Comparison of ENCODE assay signal across 21 cellular contexts in the genomic region with DNA sequence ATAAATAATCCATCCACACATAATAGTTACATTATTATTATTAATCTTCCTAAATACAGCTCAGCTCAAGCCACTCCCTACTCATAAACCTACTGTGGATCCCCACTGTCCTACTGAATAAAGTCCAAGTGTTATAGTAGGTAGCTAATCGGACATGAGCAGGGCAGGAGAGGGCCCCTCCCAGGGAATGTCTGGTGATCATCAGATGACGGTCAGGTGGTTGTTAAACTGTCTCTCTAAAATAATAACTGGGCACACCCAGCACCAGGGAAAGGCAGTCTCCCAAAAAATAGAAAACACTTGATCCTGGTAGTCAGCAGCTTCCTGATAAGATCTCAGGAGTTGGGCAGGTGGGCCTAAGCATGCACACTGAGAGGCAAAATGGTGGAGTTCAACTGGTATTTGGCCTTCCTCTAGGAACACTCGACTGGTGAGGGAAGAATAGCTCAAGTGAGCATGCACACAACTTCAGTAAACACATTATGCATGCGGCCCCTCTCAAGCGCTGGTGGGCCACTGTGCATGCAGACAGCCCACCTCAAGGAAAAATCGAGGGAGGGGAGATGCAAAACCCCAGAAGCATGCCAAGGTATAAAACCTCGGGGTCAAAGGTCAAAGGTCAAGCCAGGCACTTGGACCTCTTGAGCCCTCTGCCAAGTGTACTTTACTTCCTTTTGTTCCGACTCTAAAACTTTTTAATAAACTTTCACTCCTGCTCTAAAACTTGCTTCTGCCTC.
DNase-seq lines count a peak whose midpoint lies in the region; ATAC-seq, FAIRE-seq and TF ChIP-seq lines count a peak whose summit lies in the region.
"Had no signal": no experiment of that assay in that cellular context is flagged by ENCODE, and none has a peak within 500 bp of the region (broad histone marks: within the 10 kb centered on the region; RNA-seq: fewer than 3 reads in every experiment).

No MANE protein-coding gene starts in this region.

- no peak for TF ChIP-seq RAD21 in HepG2 (CRISPR knock-in tag; IDR thresholded peaks at IDR 0.05)

- no peak for FAIRE-seq in HepG2 (lab: Jason Lieb, UNC)
- FAIRE-seq: G401.6, GM19239 had no signal

- H3K4me3 ChIP-seq in HepG2 (replicated peaks in 1 of 3; ENCODE audit: insufficient read depth in 1 of 3, low read depth in 2 of 3, low read length in 3 of 3) (no peak overlapping the region), right lobe of liver (no peak overlapping the region), aorta (ENCODE audit: low read length in 2 of 2) (no peak overlapping the region)
- H3K4me3 ChIP-seq: GM23248 had no signal

- no peak overlapping the region for H2AFZ ChIP-seq in HepG2 (ENCODE audit: low read length)

- peaks cover 2 to 33% of the 10 kb centered on the region in 2 experiments for H3K27me3 ChIP-seq in HepG2 (ENCODE audit: control insufficient read depth in 1 of 2, insufficient read depth in 2 of 2, low read length in 2 of 2)
- H3K27me3 ChIP-seq in right lobe of liver, result no peaks in the 10 kb centered on the region
- H3K27me3 ChIP-seq in aorta (ENCODE audit: control insufficient read depth in 1 of 2, insufficient read depth in 2 of 2, low read length in 1 of 2), result no peaks in the 10 kb centered on the region

- no peak for TF ChIP-seq EP300 in HepG2 (IDR thresholded peaks at IDR 0.05; ENCODE audit: low read depth in 2 of 2, low read length in 2 of 2)
- TF ChIP-seq EP300 in HepG2 (CRISPR knock-in tag; IDR thresholded peaks at IDR 0.05; ENCODE audit: borderline replicate concordance), result no peak

- no peaks in the 10 kb centered on the region for H4K20me1 ChIP-seq in HepG2 (ENCODE audit: insufficient read depth, low read length)

- H3K4me2 ChIP-seq in HepG2 (ENCODE audit: low read depth, low read length), result no peak overlapping the region

- peak overlapping the region; percentile 11 for H3K27ac Mint-ChIP-seq in progenitor cell of endocrine pancreas
- H3K27ac Mint-ChIP-seq: activated T-helper 17 cell treated with anti-CD3 and anti-CD28 coated beads, Interleukin-2, amount 50 U/mL, for 72 hours; CD8-positive, alpha-beta T cell had no signal

- ATAC-seq in HepG2 (no peak), right lobe of liver (no peak), aorta (ENCODE audit: low FRiP score) (no peak), GM21367 (IDR thresholded peaks at IDR 0.05; ENCODE audit: unreplicated experiment) (no peak)
- ATAC-seq: activated T-helper 17 cell treated with anti-CD3 and anti-CD28 coated beads, Interleukin-2, amount 50 U/mL, for 72 hours; CD8-positive, alpha-beta T cell had no signal

- peaks cover 4% of the 10 kb centered on the region for H3K27me3 Mint-ChIP-seq in progenitor cell of endocrine pancreas
- H3K27me3 Mint-ChIP-seq: activated T-helper 17 cell treated with anti-CD3 and anti-CD28 coated beads, Interleukin-2, amount 50 U/mL, for 72 hours had no signal

- no peaks in the 10 kb centered on the region for H3K79me2 ChIP-seq in HepG2 (ENCODE audit: insufficient read depth, low read length)

- intact Hi-C loops in HepG2 (cut with micrococcal nuclease; ENCODE audit: unreplicated experiment), result no loop called here
- intact Hi-C loops in right lobe of liver (cut with DNase I), result no loop called here
- intact Hi-C loops in aorta (cut with DNase I), result no loop called here

- no peak overlapping the region for H3K27ac ChIP-seq in HepG2 (ENCODE audit: extremely low read length, insufficient read depth, low read length)
- no peak overlapping the region for H3K27ac ChIP-seq in right lobe of liver
- H3K27ac ChIP-seq in aorta (ENCODE audit: low read depth in 1 of 2, low read length in 2 of 2), result no peak overlapping the region
- H3K27ac ChIP-seq: GM23248, RWPE1 had no signal

- H3K9me3 Mint-ChIP-seq in progenitor cell of endocrine pancreas (ENCODE audit: low read depth), result peaks cover 6% of the 10 kb centered on the region
- H3K9me3 Mint-ChIP-seq: activated T-helper 17 cell treated with anti-CD3 and anti-CD28 coated beads, Interleukin-2, amount 50 U/mL, for 72 hours; CD8-positive, alpha-beta T cell had no signal

- TF ChIP-seq CTCF in HepG2 (CRISPR knock-in tag; IDR thresholded peaks at IDR 0.05), result no peak
- no peak for TF ChIP-seq CTCF in right lobe of liver (IDR thresholded peaks at IDR 0.05)
- TF ChIP-seq CTCF in progenitor cell of endocrine pancreas (IDR thresholded peaks at IDR 0.05; ENCODE audit: unreplicated experiment), result no peak

- no peaks in the 10 kb centered on the region for H3K4me1 Mint-ChIP-seq in progenitor cell of endocrine pancreas (ENCODE audit: low read depth)
- H3K4me1 Mint-ChIP-seq: activated T-helper 17 cell treated with anti-CD3 and anti-CD28 coated beads, Interleukin-2, amount 50 U/mL, for 72 hours had no signal

- H3K36me3 ChIP-seq in HepG2 (replicated peaks in 1 of 2; ENCODE audit: control insufficient read depth in 1 of 2, insufficient read depth in 2 of 2, low read length in 2 of 2) (no peaks in the 10 kb centered on the region), right lobe of liver (no peaks in the 10 kb centered on the region), aorta (ENCODE audit: control insufficient read depth in 1 of 2, insufficient read depth in 2 of 2, low read length in 1 of 2) (no peaks in the 10 kb centered on the region)

- no peaks in the 10 kb centered on the region for H3K9me3 ChIP-seq in HepG2 (ENCODE audit: low read length)
- H3K9me3 ChIP-seq in right lobe of liver, result no peaks in the 10 kb centered on the region
- H3K9me3 ChIP-seq in aorta (ENCODE audit: control insufficient read depth, low read length), result no peaks in the 10 kb centered on the region

- BruUV-seq in HepG2 (replicated peaks; lab: Mats Ljungman, UMichigan), result no TSS peak

- in situ Hi-C loops in HepG2 (cut with HindIII; ENCODE audit: extremely low pct_ligation_motif_present, low pct_unique_long_range_greater_than_20kb), result no loop called here

- H3K9ac ChIP-seq in HepG2 (ENCODE audit: insufficient read depth, low read depth, low read length), result no peak overlapping the region

- no peak overlapping the region for H3K4me3 Mint-ChIP-seq in progenitor cell of endocrine pancreas (ENCODE audit: low read depth)
- H3K4me3 Mint-ChIP-seq: activated T-helper 17 cell treated with anti-CD3 and anti-CD28 coated beads, Interleukin-2, amount 50 U/mL, for 72 hours; CD8-positive, alpha-beta T cell had no signal

- CTCF ChIA-PET in HepG2 (lab: Yijun Ruan, JAX; ENCODE audit: low intra/inter-chr PET ratio, low total read pairs), result no interaction called here

- DNase-seq in HepG2 (ENCODE audit: low spot score) (no peak), right lobe of liver (no peak), islet precursor cell (peak; percentile 22), progenitor cell of endocrine pancreas (ENCODE audit: low spot score, unreplicated experiment) (no peak), aorta (peak; percentile 33 to 34), AG20443 (ENCODE audit: low spot score) (no peak), A172 (ENCODE audit: low spot score) (no peak)
- DNase-seq: dermis blood vessel endothelial cell; DMS153; MM.1S; NCI-H1436; NCI-H526; stimulated activated naive CD4-positive, alpha-beta T cell; T1000 had no signal

- no peak for TF ChIP-seq POLR2A in HepG2 (IDR thresholded peaks at IDR 0.05; ENCODE audit: insufficient read depth in 1 of 2, low read depth in 2 of 2, low read length in 2 of 2)
- TF ChIP-seq POLR2A in right lobe of liver (IDR thresholded peaks at IDR 0.05), result no peak

- H3K4me1 ChIP-seq in HepG2 (ENCODE audit: insufficient read depth, low read length), result no peaks in the 10 kb centered on the region
- H3K4me1 ChIP-seq in right lobe of liver, result peaks cover 0 to 4% (median 0%) of the 10 kb centered on the region in 4 donors
- no peaks in the 10 kb centered on the region for H3K4me1 ChIP-seq in aorta (ENCODE audit: control insufficient read depth in 1 of 2, insufficient read depth in 2 of 2, low read length in 2 of 2)

- no peaks in the 10 kb centered on the region for H3K36me3 Mint-ChIP-seq in progenitor cell of endocrine pancreas (ENCODE audit: insufficient read depth)
- H3K36me3 Mint-ChIP-seq: CD8-positive, alpha-beta T cell had no signal

- 43% methylated on average over 8 of the region's 8 CpGs for WGBS in HepG2 (ENCODE audit: low lambda C conversion rate)
- WGBS in right lobe of liver (ENCODE audit: insufficient coverage, low coverage, low lambda C conversion rate, missing lambda C conversion rate), result 62% methylated on average over 6 of the region's 8 CpGs
- WGBS in aorta, 2 donors, result 84 to 86% methylated on average over 8 of the region's 8 CpGs

- POLR2A ChIA-PET in HepG2 (lab: Yijun Ruan, JAX), result no interaction called here

TF ChIP-seq in HepG2, 621 proteins besides CTCF, POLR2A, EP300 and RAD21:
- no peak for TF ChIP-seq MAZ (IDR thresholded peaks at IDR 0.05; ENCODE audit: borderline replicate concordance, low read depth, low read length)
- TF ChIP-seq MAZ (CRISPR knock-in tag; IDR thresholded peaks at IDR 0.05; ENCODE audit: low read depth), result no peak
- TF ChIP-seq NR2F6 (IDR thresholded peaks at IDR 0.05), result peak; percentile 51
- peak; percentile 12; the same call in 1 of the 2 replicates for TF ChIP-seq NR2F6 (CRISPR knock-in tag; IDR thresholded peaks at IDR 0.05)

Comparison
In these comparisons a context has a peak if more than half of its experiments do, and no peak if none do; other contexts are left out.
1. DNase-seq: peak in islet precursor cell (single experiment) and aorta (2 of 2); none in HepG2 (single experiment), right lobe of liver (0 of 3), progenitor cell of endocrine pancreas (single experiment), AG20443 (single experiment) and A172 (single experiment).